In the genomic region with DNA sequence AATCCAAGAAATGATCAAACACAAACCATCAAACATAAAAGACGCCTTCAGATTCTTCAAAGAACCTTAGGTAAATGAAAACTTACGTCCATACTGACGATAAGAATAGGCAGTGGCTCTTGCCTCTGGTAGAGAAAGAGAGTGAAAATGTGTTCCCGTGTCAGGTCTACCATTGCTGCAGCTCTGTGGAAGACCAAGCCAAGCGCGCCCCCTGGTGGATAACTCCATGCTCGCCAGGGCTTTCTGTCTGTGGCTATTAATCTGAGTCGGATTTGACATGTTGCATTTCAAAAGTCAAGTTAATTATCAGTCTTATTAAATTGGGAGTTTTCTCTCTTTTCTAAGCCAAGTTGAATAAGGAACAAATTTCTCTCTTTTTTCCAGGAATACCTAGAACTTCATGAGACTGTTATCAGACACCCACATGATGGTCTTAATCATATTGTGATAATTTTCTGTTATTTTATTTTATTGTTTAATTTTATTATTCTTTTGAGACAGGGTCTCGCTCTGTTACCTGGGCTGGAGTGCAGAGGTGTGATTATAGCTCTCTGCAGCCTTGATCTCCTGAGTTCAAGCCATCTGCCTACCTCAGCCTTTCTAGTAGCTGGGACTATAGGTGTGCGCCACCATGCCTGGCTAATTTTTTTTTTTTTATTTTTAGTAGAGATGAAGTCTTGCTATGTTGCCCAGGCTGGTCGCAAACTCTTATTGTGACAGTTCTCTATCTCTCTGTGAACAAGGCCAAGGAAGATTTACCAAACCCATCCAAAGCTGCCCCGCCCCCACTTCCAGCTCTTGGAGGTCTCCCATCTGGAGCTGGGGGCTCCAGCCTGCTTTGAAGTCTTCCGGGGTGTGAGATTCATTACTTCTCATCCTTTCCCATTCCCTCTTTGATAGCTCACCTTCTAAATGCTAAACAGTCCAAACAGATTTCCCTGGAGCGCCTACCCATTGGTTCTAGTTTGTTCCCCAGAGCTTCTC, we compare ENCODE assay signal across 8 cellular contexts. TPM values are rescaled to one million over a fixed set of nuclear protein-coding genes. Genes with fewer than 3 reads are reported as not detected.
DNase-seq lines count a peak whose midpoint lies in the region; ATAC-seq and TF ChIP-seq lines count a peak whose summit lies in the region.

No MANE protein-coding gene starts in this region.

- H3K4me3 ChIP-seq in ovary, result no peak overlapping the region
- H3K4me3 ChIP-seq in thyroid gland (replicated peaks in 1 of 3), result no peak overlapping the region

- H3K9me3 ChIP-seq in ovary, result no peaks in the 10 kb centered on the region
- H3K9me3 ChIP-seq in thyroid gland, result no peaks in the 10 kb centered on the region

- no peaks in the 10 kb centered on the region for H3K27me3 ChIP-seq in ovary
- no peaks in the 10 kb centered on the region for H3K27me3 ChIP-seq in thyroid gland

- H3K36me3 Mint-ChIP-seq in activated naive CD4-positive, alpha-beta T cell treated with anti-CD3 and anti-CD28 coated beads for 36 hours (ENCODE audit: low read depth), result no peaks in the 10 kb centered on the region

- peak overlapping the region; percentile 12 for H3K4me3 Mint-ChIP-seq in activated naive CD4-positive, alpha-beta T cell treated with anti-CD3 and anti-CD28 coated beads for 36 hours

- H3K27ac ChIP-seq in ovary (no peak overlapping the region), thyroid gland (peak overlapping the region in 1 of 3 donors; percentile 2)

- intact Hi-C loops in activated naive CD4-positive, alpha-beta T cell treated with anti-CD3 and anti-CD28 coated beads for 36 hours (cut with micrococcal nuclease), result loop anchor here (1.0 to 5.0 kb wide), 3 partner anchors 33 to 107 kb away; a partner anchor contains a TSS
- intact Hi-C loops in ovary (cut with DNase I), result loop anchor here in 3 of 4 donors (2.0 to 10.0 kb wide), 3 partner anchors 103 to 107 kb away; no protein-coding TSS in a partner anchor
- intact Hi-C loops in thyroid gland (cut with DNase I), result loop anchor here (10.0 kb wide), 1 partner anchor 103 kb away; no protein-coding TSS in a partner anchor

- TF ChIP-seq EP300 in ovary (IDR thresholded peaks at IDR 0.05), result no peak

- H3K27ac Mint-ChIP-seq in activated naive CD4-positive, alpha-beta T cell treated with anti-CD3 and anti-CD28 coated beads for 36 hours, result no peak overlapping the region

- no peaks in the 10 kb centered on the region for H3K36me3 ChIP-seq in ovary
- no peaks in the 10 kb centered on the region for H3K36me3 ChIP-seq in thyroid gland

- peaks cover 4% of the 10 kb centered on the region for H3K4me1 Mint-ChIP-seq in activated naive CD4-positive, alpha-beta T cell treated with anti-CD3 and anti-CD28 coated beads for 36 hours (ENCODE audit: low read depth)

- DNase-seq in COLO668 (lab: John Stamatoyannopoulos, UW; ENCODE audit: unreplicated experiment) (peak; percentile 83), H4 (ENCODE audit: low spot score) (peak; percentile 63), NCI-H1417 (lab: John Stamatoyannopoulos, UW) (peak; percentile 72 to 91 (median 87)), germinal center (ENCODE audit: low spot score) (peak; percentile 82), ovary (peak; percentile 79 to 91 (median 90)), thyroid gland (peak; percentile 90 to 94)
- DNase-seq in activated naive CD4-positive, alpha-beta T cell treated with anti-CD3 and anti-CD28 coated beads for 36 hours, result peak; percentile 97

- 23 to 24% (median 24%) methylated on average over 14 of the region's 14 CpGs for WGBS in ovary, 3 donors
- WGBS in thyroid gland, 2 donors, result 29 to 31% methylated on average over 14 of the region's 14 CpGs

- CTCF ChIA-PET in activated naive CD4-positive, alpha-beta T cell treated with anti-CD3 and anti-CD28 coated beads for 36 hours (lab: Charles Lee), result interaction anchor here (0.7 to 6.2 kb wide), 24 partner anchors 8 to 107 kb away, joined by 3 to 128 read pairs (median 5); a partner anchor contains a TSS

- ATAC-seq in SK-N-SH treated with all-trans-retinoic acid at 6 μM for 48 hours, result peak; percentile 94

- H3K9me3 Mint-ChIP-seq in activated naive CD4-positive, alpha-beta T cell treated with anti-CD3 and anti-CD28 coated beads for 36 hours, result no peaks in the 10 kb centered on the region

- peak; percentile 71 to 93 (median 91) for TF ChIP-seq CTCF in ovary (IDR thresholded peaks at IDR 0.05)
- TF ChIP-seq CTCF in thyroid gland (IDR thresholded peaks at IDR 0.05), result peak; percentile 87 to 99 (median 92)

- H3K4me1 ChIP-seq in ovary (ENCODE audit: insufficient read depth), result no peaks in the 10 kb centered on the region
- H3K4me1 ChIP-seq in thyroid gland, result no peaks in the 10 kb centered on the region

- H3K27me3 Mint-ChIP-seq in activated naive CD4-positive, alpha-beta T cell treated with anti-CD3 and anti-CD28 coated beads for 36 hours (ENCODE audit: low read depth), result no peaks in the 10 kb centered on the region

- TF ChIP-seq POLR2A in ovary (IDR thresholded peaks at IDR 0.05) (no peak), thyroid gland (IDR thresholded peaks at IDR 0.05) (no peak)

TF ChIP-seq in SK-N-SH treated with all-trans-retinoic acid at 6 μM for 48 hours, 23 proteins besides CTCF, POLR2A, EP300 and RAD21:
- TF ChIP-seq ZNF565 (CRISPR knock-in tag; conservative IDR thresholded peaks at IDR 0.05; ENCODE audit: low read depth), result no peak
- TF ChIP-seq ZC3H10 (CRISPR knock-in tag; IDR thresholded peaks at IDR 0.05), result no peak
- no peak for TF ChIP-seq OSR1 (CRISPR knock-in tag; IDR thresholded peaks at IDR 0.05)
- TF ChIP-seq PPARA (CRISPR knock-in tag; IDR thresholded peaks at IDR 0.05; ENCODE audit: borderline replicate concordance), result no peak

RNA-seq across cellular contexts. Expression of a gene that starts 15.8 kb away (rescaled TPM):
- total RNA-seq in H4 (2014; rRNA removed; shearing (Covaris generic)), result not detected in 2 replicates
- 100 to 1,000 TPM; 167 TPM for total RNA-seq in activated naive CD4-positive, alpha-beta T cell treated with anti-CD3 and anti-CD28 coated beads for 36 hours
- total RNA-seq in ovary, result 1 to 10 TPM in 3 of 7 donors, under 1 TPM in 4; 0.45 to 2.0 (median 0.69) TPM
- 1 to 10 TPM in 1 of 2 donors, under 1 TPM in 1; 0.75 to 1.2 TPM for polyA plus RNA-seq in ovary
- 1 to 10 TPM; 4.0 to 7.6 (median 4.4) TPM for total RNA-seq in thyroid gland

RNA-seq across cellular contexts. Expression of a gene that starts 28.0 kb away (rescaled TPM):
- 0.84 and 1.6 TPM in 2 replicates for total RNA-seq in H4 (2014; rRNA removed; shearing (Covaris generic))
- 1 to 10 TPM; 2.7 to 2.8 TPM for total RNA-seq in activated naive CD4-positive, alpha-beta T cell treated with anti-CD3 and anti-CD28 coated beads for 36 hours
- total RNA-seq in ovary (10 to 100 TPM in 1 of 7 donors, 1 to 10 TPM in 6; 3.1 to 17.5 (median 4.5) TPM), thyroid gland (10 to 100 TPM in 3 of 4 donors, 1 to 10 TPM in 1; 9.8 to 36.5 (median 30.7) TPM)
- polyA plus RNA-seq in ovary, result 1 to 10 TPM; 2.3 to 3.8 TPM

RNA-seq across cellular contexts. Expression of a gene that starts 33.7 kb away (rescaled TPM):
- total RNA-seq in H4 (2014; rRNA removed; shearing (Covaris generic)), result 31.0 and 31.4 TPM in 2 replicates
- total RNA-seq in activated naive CD4-positive, alpha-beta T cell treated with anti-CD3 and anti-CD28 coated beads for 36 hours, result 100 to 1,000 TPM; 103 to 104 TPM
- total RNA-seq in ovary (10 to 100 TPM; 39.3 to 85.2 (median 67.4) TPM), thyroid gland (100 to 1,000 TPM in 1 of 4 donors, 10 to 100 TPM in 3; 64.9 to 106 (median 76.3) TPM)
- 10 to 100 TPM; 23.0 to 71.3 TPM for polyA plus RNA-seq in ovary

RNA-seq across cellular contexts. Expression of a gene that starts 51.7 kb away (rescaled TPM):
- total RNA-seq in H4 (2014; rRNA removed; shearing (Covaris generic)), result 385 and 479 TPM in 2 replicates
- total RNA-seq in activated naive CD4-positive, alpha-beta T cell treated with anti-CD3 and anti-CD28 coated beads for 36 hours, result 100 to 1,000 TPM; 245 to 267 TPM
- total RNA-seq in ovary (100 to 1,000 TPM; 133 to 478 (median 187) TPM), thyroid gland (100 to 1,000 TPM; 216 to 731 (median 586) TPM)
- 100 to 1,000 TPM in 1 of 2 donors, 10 to 100 TPM in 1; 98.5 to 254 TPM for polyA plus RNA-seq in ovary

Comparison
In these comparisons a context has a peak if more than half of its experiments do, and no peak if none do; other contexts are left out.
1. RNA of a gene that starts 15.8 kb away (total RNA-seq): 167 TPM in activated naive CD4-positive, alpha-beta T cell treated with anti-CD3 and anti-CD28 coated beads for 36 hours; 4.0 to 7.6 TPM in thyroid gland, 0.45 to 2.0 TPM in ovary and not detected in H4; every median in the first group is over 10 times any median in the second.
2. Peak in every context shown above with its lines, with median percentiles within 50 percentile points of each other: DNase-seq.